22 cellular contexts compared by ENCODE assay signal in the genomic region with DNA sequence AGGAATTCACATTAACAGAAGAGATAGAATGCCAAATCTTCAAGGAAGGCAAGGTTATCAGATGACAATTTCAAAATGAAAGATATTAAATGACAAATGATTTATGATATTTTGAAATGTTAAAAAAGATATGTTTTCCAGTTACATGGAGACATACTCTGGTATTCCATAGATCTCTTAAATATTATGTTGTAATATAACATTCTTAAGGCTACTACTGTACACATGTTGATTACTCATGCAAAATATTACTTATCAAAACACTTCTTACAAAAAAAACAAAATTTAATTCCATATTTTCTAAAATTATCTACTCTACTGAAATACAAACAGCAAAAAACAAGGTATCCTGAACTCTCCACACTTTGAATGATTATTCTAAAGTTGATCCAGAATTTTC. TPM values are rescaled to one million over a fixed set of nuclear protein-coding genes. Genes with fewer than 3 reads are reported as not detected.
DNase-seq lines count a peak whose midpoint lies in the region; ATAC-seq and TF ChIP-seq lines count a peak whose summit lies in the region.
"Had no signal": no experiment of that assay in that cellular context is flagged by ENCODE, and none has a peak within 500 bp of the region (broad histone marks: within the 10 kb centered on the region; RNA-seq: fewer than 3 reads in every experiment).

No MANE protein-coding gene starts in this region.

- H3F3A ChIP-seq in GM23248 (ENCODE audit: insufficient read depth), result peaks cover 35% of the 10 kb centered on the region

- H3K4me2 ChIP-seq in GM23248 (ENCODE audit: unreplicated experiment), result peak overlapping the region; percentile 54
- H3K4me2 ChIP-seq: GM23338 had no signal

- H3K4me1 Mint-ChIP-seq in stimulated activated effector memory CD8-positive, alpha-beta T cell treated with anti-CD3 and anti-CD28 coated beads, Interleukin-12 subunit alpha, Interleukin-12 subunit beta, amount 100 ng/mL, for 72 hours, result peaks cover 8% of the 10 kb centered on the region
- H3K4me1 Mint-ChIP-seq in activated CD4-positive, alpha-beta T cell treated with anti-CD3 and anti-CD28 coated beads, Interleukin-2, amount 10 ng/mL, durations not matched to agents 7 days and 5 days, result peaks cover 15% of the 10 kb centered on the region
- H3K4me1 Mint-ChIP-seq: B cell, GM23338 had no signal

- no peaks in the 10 kb centered on the region for H3K9me3 ChIP-seq in GM23248 (ENCODE audit: low read depth)
- H3K9me3 ChIP-seq: Caco-2, SJCRH30 had no signal

- no peaks in the 10 kb centered on the region for H3K9me3 Mint-ChIP-seq in stimulated activated effector memory CD8-positive, alpha-beta T cell treated with anti-CD3 and anti-CD28 coated beads, Interleukin-12 subunit alpha, Interleukin-12 subunit beta, amount 100 ng/mL, for 72 hours
- H3K9me3 Mint-ChIP-seq in activated CD4-positive, alpha-beta T cell treated with anti-CD3 and anti-CD28 coated beads, Interleukin-2, amount 10 ng/mL, durations not matched to agents 7 days and 5 days, result no peaks in the 10 kb centered on the region
- H3K9me3 Mint-ChIP-seq: GM23338, T-cell had no signal

- H4K20me1 ChIP-seq in GM23248 (ENCODE audit: insufficient read depth), result no peaks in the 10 kb centered on the region

- H3K9ac ChIP-seq in GM23248, result no peak overlapping the region

- no peak overlapping the region for H3K4me3 ChIP-seq in GM23248
- H3K4me3 ChIP-seq in brain microvascular endothelial cell (ENCODE audit: low read depth, low read length), result no peak overlapping the region
- H3K4me3 ChIP-seq: GM23338, SJCRH30 had no signal

- peaks cover 37% of the 10 kb centered on the region for H3K4me1 ChIP-seq in GM23248 (ENCODE audit: insufficient read depth)
- H3K4me1 ChIP-seq: SJCRH30 had no signal

- no peak overlapping the region for H2AFZ ChIP-seq in GM23248
- H2AFZ ChIP-seq: GM23338 had no signal

- CTCF ChIA-PET in activated CD4-positive, alpha-beta T cell treated with anti-CD3 and anti-CD28 coated beads, Interleukin-2, amount 10 ng/mL, durations not matched to agents 7 days and 5 days (lab: Charles Lee), result interaction anchor here (2.2 kb wide), 1 partner anchor 13 kb away, joined by 10 read pairs; no protein-coding TSS in a partner anchor

- peaks cover 22% of the 10 kb centered on the region; the same call in 1 of the 2 replicates for H3K79me2 ChIP-seq in GM23248 (ENCODE audit: insufficient read depth)

- no peak overlapping the region for H3K4me3 Mint-ChIP-seq in stimulated activated effector memory CD8-positive, alpha-beta T cell treated with anti-CD3 and anti-CD28 coated beads, Interleukin-12 subunit alpha, Interleukin-12 subunit beta, amount 100 ng/mL, for 72 hours
- no peak overlapping the region for H3K4me3 Mint-ChIP-seq in activated CD4-positive, alpha-beta T cell treated with anti-CD3 and anti-CD28 coated beads, Interleukin-2, amount 10 ng/mL, durations not matched to agents 7 days and 5 days
- H3K4me3 Mint-ChIP-seq: B cell; CD4-positive, CD25-positive, alpha-beta regulatory T cell; GM23338; IgD-negative memory B cell; T-cell had no signal

- ATAC-seq in stimulated activated effector memory CD8-positive, alpha-beta T cell treated with anti-CD3 and anti-CD28 coated beads, Interleukin-12 subunit alpha, Interleukin-12 subunit beta, amount 100 ng/mL, for 72 hours, result no peak
- no peak for ATAC-seq in HG03432 (IDR thresholded peaks at IDR 0.05; ENCODE audit: unreplicated experiment)
- ATAC-seq: GM23338, T-cell had no signal

- H3K27me3 ChIP-seq in GM23248 (replicated peaks; ENCODE audit: insufficient read depth) (no peaks in the 10 kb centered on the region), brain microvascular endothelial cell (replicated peaks) (no peaks in the 10 kb centered on the region)
- H3K27me3 ChIP-seq: SJCRH30 had no signal

- POLR2A ChIA-PET in activated CD4-positive, alpha-beta T cell treated with anti-CD3 and anti-CD28 coated beads, Interleukin-2, amount 10 ng/mL, durations not matched to agents 7 days and 5 days (lab: Charles Lee), result no interaction called here

- H3K36me3 ChIP-seq in GM23248 (ENCODE audit: low read depth) (no peaks in the 10 kb centered on the region), brain microvascular endothelial cell (replicated peaks) (no peaks in the 10 kb centered on the region)

- in situ Hi-C loops in GM23248 (cut with MboI) (no loop called here), brain microvascular endothelial cell (cut with HindIII; ENCODE audit: low pct_ligation_motif_present, low sequenced_read_pairs) (no loop called here)

- H3K27ac Mint-ChIP-seq in stimulated activated effector memory CD8-positive, alpha-beta T cell treated with anti-CD3 and anti-CD28 coated beads, Interleukin-12 subunit alpha, Interleukin-12 subunit beta, amount 100 ng/mL, for 72 hours, result peak overlapping the region; percentile 29
- no peak overlapping the region for H3K27ac Mint-ChIP-seq in activated CD4-positive, alpha-beta T cell treated with anti-CD3 and anti-CD28 coated beads, Interleukin-2, amount 10 ng/mL, durations not matched to agents 7 days and 5 days
- H3K27ac Mint-ChIP-seq: B cell; CD4-positive, CD25-positive, alpha-beta regulatory T cell; GM23338; IgD-negative memory B cell; T-cell had no signal

- DNase-seq in GM23248 (peak; percentile 21), NCI-H226 (peak; percentile 18), brain microvascular endothelial cell (no peak), DMS53 treated with DMSO at 0.1 percent for 48 hours (lab: John Stamatoyannopoulos, UW; ENCODE audit: unreplicated experiment) (no peak)
- DNase-seq in stimulated activated effector memory CD8-positive, alpha-beta T cell treated with anti-CD3 and anti-CD28 coated beads, Interleukin-12 subunit alpha, Interleukin-12 subunit beta, amount 100 ng/mL, for 72 hours (ENCODE audit: low spot score in 2 of 2), result no peak
- DNase-seq in activated CD4-positive, alpha-beta T cell treated with anti-CD3 and anti-CD28 coated beads, Interleukin-2, amount 10 ng/mL, durations not matched to agents 7 days and 5 days, result no peak
- DNase-seq: Caco-2; CD4-positive, CD25-positive, alpha-beta regulatory T cell; DMS153; MV-4-11; NCI-H1417; NCI-H1930; NCI-H2171; NCI-H446 treated with DMSO at 0.1 percent for 48 hours; OCI-M1; SJCRH30; T-cell had no signal

- peak overlapping the region; percentile 38; the same call in 1 of the 2 replicates for H3K27ac ChIP-seq in GM23248
- H3K27ac ChIP-seq in brain microvascular endothelial cell, result peak overlapping the region; percentile 59
- H3K27ac ChIP-seq: RWPE1, SJCRH30 had no signal

- H3K36me3 Mint-ChIP-seq in stimulated activated effector memory CD8-positive, alpha-beta T cell treated with anti-CD3 and anti-CD28 coated beads, Interleukin-12 subunit alpha, Interleukin-12 subunit beta, amount 100 ng/mL, for 72 hours, result peaks cover 75% of the 10 kb centered on the region
- peaks cover 37% of the 10 kb centered on the region for H3K36me3 Mint-ChIP-seq in activated CD4-positive, alpha-beta T cell treated with anti-CD3 and anti-CD28 coated beads, Interleukin-2, amount 10 ng/mL, durations not matched to agents 7 days and 5 days (ENCODE audit: low read depth)

- no peak for TF ChIP-seq CTCF in brain microvascular endothelial cell (IDR thresholded peaks at IDR 0.05; ENCODE audit: low read depth, low read length, missing control alignments)

- H3K27me3 Mint-ChIP-seq in activated CD4-positive, alpha-beta T cell treated with anti-CD3 and anti-CD28 coated beads, Interleukin-2, amount 10 ng/mL, durations not matched to agents 7 days and 5 days, result no peaks in the 10 kb centered on the region
- H3K27me3 Mint-ChIP-seq: B cell; CD4-positive, CD25-positive, alpha-beta regulatory T cell; IgD-negative memory B cell; T-cell had no signal

- no peaks in the 10 kb centered on the region for H3K9me2 ChIP-seq in GM23248 (ENCODE audit: insufficient read depth)

RNA-seq across cellular contexts. Expression of a gene that starts 22.9 kb away (rescaled TPM):
- 19.3 and 23.6 TPM in 2 replicates for total RNA-seq in GM23248 (2014; rRNA removed; shearing (Covaris generic))
- polyA plus RNA-seq in GM23248 (2016; fragmentation: Nextera tagmentation; extraction: Ambion mirVana), result 11.1 and 12.4 TPM in 2 replicates
- 10 to 100 TPM; 24.2 to 28.6 TPM for total RNA-seq in activated CD4-positive, alpha-beta T cell treated with anti-CD3 and anti-CD28 coated beads, Interleukin-2, amount 10 ng/mL, durations not matched to agents 7 days and 5 days

Comparison
In these comparisons a context has a peak if more than half of its experiments do, and no peak if none do; other contexts are left out.
1. DNase-seq: peak in GM23248 (single experiment) and NCI-H226 (single experiment); none in brain microvascular endothelial cell (single experiment), stimulated activated effector memory CD8-positive, alpha-beta T cell treated with anti-CD3 and anti-CD28 coated beads, Interleukin-12 subunit alpha, Interleukin-12 subunit beta, amount 100 ng/mL, for 72 hours (0 of 2), activated CD4-positive, alpha-beta T cell treated with anti-CD3 and anti-CD28 coated beads, Interleukin-2, amount 10 ng/mL, durations not matched to agents 7 days and 5 days (single experiment) and DMS53 treated with DMSO at 0.1 percent for 48 hours (single experiment).